8 cellular contexts compared by ENCODE assay signal in genomic region chr12:105107497-105108371, GRCh38. TPM values are rescaled to one million over a fixed set of nuclear protein-coding genes. Genes with fewer than 3 reads are reported as not detected.
DNase-seq lines count a peak whose midpoint lies in the region; ATAC-seq and TF ChIP-seq lines count a peak whose summit lies in the region.

TSS of gene WASHC4 (plus strand) at chr12:105107731. CDS start at chr12:105107801, 70 bp downstream.

- peaks cover 20 to 45% (median 38%) of the 10 kb centered on the region in 7 donors for H3K4me1 Mint-ChIP-seq in naive thymus-derived CD4-positive, alpha-beta T cell
- peaks cover 11 to 32% of the 10 kb centered on the region in 2 donors for H3K4me1 Mint-ChIP-seq in stimulated activated naive B cell treated with anti-CD40 and anti-IgM and Interleukin-4, amounts not matched to agents 10 μg/mL and 1 μg/mL and 100 μg/mL, for 72 hours

- peaks cover 13 to 16% of the 10 kb centered on the region in 2 donors for H3K4me1 ChIP-seq in naive thymus-derived CD4-positive, alpha-beta T cell (ENCODE audit: control insufficient read depth in 2 of 2, insufficient read depth in 2 of 2, low read length in 2 of 2)

- H3K4me3 Mint-ChIP-seq in naive thymus-derived CD4-positive, alpha-beta T cell = peak within 1 kb of the TSS; percentile 89 to 99 (median 96)
- H3K4me3 Mint-ChIP-seq in stimulated activated naive B cell treated with anti-CD40 and anti-IgM and Interleukin-4, amounts not matched to agents 10 μg/mL and 1 μg/mL and 100 μg/mL, for 72 hours = peak within 1 kb of the TSS; percentile 96 to 98

- CTCF ChIA-PET in naive thymus-derived CD4-positive, alpha-beta T cell (lab: Charles Lee) = no interaction called here

- peak within 1 kb of the TSS; percentile 77 to 96 (median 95) for H3K27ac Mint-ChIP-seq in naive thymus-derived CD4-positive, alpha-beta T cell
- H3K27ac Mint-ChIP-seq in stimulated activated naive B cell treated with anti-CD40 and anti-IgM and Interleukin-4, amounts not matched to agents 10 μg/mL and 1 μg/mL and 100 μg/mL, for 72 hours = peak within 1 kb of the TSS; percentile 98

- H3K27me3 ChIP-seq in naive thymus-derived CD4-positive, alpha-beta T cell (ENCODE audit: control insufficient read depth in 2 of 2, insufficient read depth in 2 of 2, low read length in 2 of 2) = no peaks in the 10 kb centered on the region

- no peak for TF ChIP-seq CTCF in LNCaP clone FGC (IDR thresholded peaks at IDR 0.05; ENCODE audit: control insufficient read depth, extremely low read depth, insufficient read depth)

- DNase-seq in EH (ENCODE audit: low read depth) (peak; percentile 94), GOT3 (lab: John Stamatoyannopoulos, UW) (peak; percentile 53), LNCaP clone FGC (ENCODE audit: low read depth) (peak; percentile 58), RPMI8226 (peak; percentile 92), fibroblast of gingiva (ENCODE audit: low read depth) (peak; percentile 89)
- peak; percentile 87 to 93 for DNase-seq in activated T-helper 1 cell treated with anti-CD3 and anti-CD28 coated beads, Interleukin-2, amount 50 U/mL, for 16 hours (ENCODE audit: low read depth in 1 of 2, low spot score in 1 of 2)
- peak; percentile 87 to 97 (median 90) for DNase-seq in naive thymus-derived CD4-positive, alpha-beta T cell
- DNase-seq in stimulated activated naive B cell treated with anti-CD40 and anti-IgM and Interleukin-4, amounts not matched to agents 10 μg/mL and 1 μg/mL and 100 μg/mL, for 72 hours = peak; percentile 94

- no peaks in the 10 kb centered on the region for H3K9me3 ChIP-seq in naive thymus-derived CD4-positive, alpha-beta T cell (ENCODE audit: control insufficient read depth in 2 of 3, low read length in 3 of 3)

- H3K9me3 Mint-ChIP-seq in naive thymus-derived CD4-positive, alpha-beta T cell = peaks cover 0 to 6% (median 0%) of the 10 kb centered on the region in 11 donors
- peaks cover 2% of the 10 kb centered on the region in 2 donors for H3K9me3 Mint-ChIP-seq in stimulated activated naive B cell treated with anti-CD40 and anti-IgM and Interleukin-4, amounts not matched to agents 10 μg/mL and 1 μg/mL and 100 μg/mL, for 72 hours

- peaks cover 3 to 27% (median 22%) of the 10 kb centered on the region in 5 donors for H3K27me3 Mint-ChIP-seq in naive thymus-derived CD4-positive, alpha-beta T cell
- no peaks in the 10 kb centered on the region for H3K27me3 Mint-ChIP-seq in stimulated activated naive B cell treated with anti-CD40 and anti-IgM and Interleukin-4, amounts not matched to agents 10 μg/mL and 1 μg/mL and 100 μg/mL, for 72 hours

- POLR2A ChIA-PET in naive thymus-derived CD4-positive, alpha-beta T cell (lab: Charles Lee) = interaction anchor here (0.8 to 2.3 kb wide), 8 partner anchors 8 to 1250 kb away, joined by 3 to 6 read pairs (median 4); partner anchors contain the start of genes NFYB, POLR3B and TDG

- peaks cover 8 to 14% (median 11%) of the 10 kb centered on the region in 5 donors for H3K36me3 Mint-ChIP-seq in naive thymus-derived CD4-positive, alpha-beta T cell
- peaks cover 16 to 18% of the 10 kb centered on the region in 2 donors for H3K36me3 Mint-ChIP-seq in stimulated activated naive B cell treated with anti-CD40 and anti-IgM and Interleukin-4, amounts not matched to agents 10 μg/mL and 1 μg/mL and 100 μg/mL, for 72 hours

- intact Hi-C loops in naive thymus-derived CD4-positive, alpha-beta T cell (cut with micrococcal nuclease) = loop anchor here (1.0 to 10.0 kb wide), 30 partner anchors 10 to 1987 kb away; partner anchors contain the start of genes ALDH1L2 (in 2 of the 2), C12orf75 (in 2 of the 2), EID3 (in 2 of the 2) and HCFC2 (in 2 of the 2)

- peak; percentile 99 for ATAC-seq in naive thymus-derived CD4-positive, alpha-beta T cell
- peak; percentile 94 to 96 for ATAC-seq in stimulated activated naive B cell treated with anti-CD40 and anti-IgM and Interleukin-4, amounts not matched to agents 10 μg/mL and 1 μg/mL and 100 μg/mL, for 72 hours (replicated peaks)

- peaks cover 0 to 8% (median 4%) of the 10 kb centered on the region in 3 experiments for H3K36me3 ChIP-seq in naive thymus-derived CD4-positive, alpha-beta T cell (ENCODE audit: control insufficient read depth in 2 of 3, insufficient read depth in 3 of 3, low read length in 3 of 3)

- H3K4me3 ChIP-seq in LNCaP clone FGC (ENCODE audit: low read depth, low read length) = peak within 1 kb of the TSS; percentile 90
- peak within 1 kb of the TSS; percentile 68 for H3K4me3 ChIP-seq in naive thymus-derived CD4-positive, alpha-beta T cell (ENCODE audit: low read length)

- peak within 1 kb of the TSS; percentile 93 for H3K27ac ChIP-seq in naive thymus-derived CD4-positive, alpha-beta T cell (ENCODE audit: low read depth, low read length)

RNA-seq across cellular contexts. Expression of gene WASHC4, which starts in this region (rescaled TPM):
- 10 to 100 TPM; 43.2 to 76.8 (median 53.0) TPM for total RNA-seq in naive thymus-derived CD4-positive, alpha-beta T cell
- polyA plus RNA-seq in naive thymus-derived CD4-positive, alpha-beta T cell = 10 to 100 TPM; 31.0 to 36.4 TPM

Comparison
In these comparisons a context has a peak if more than half of its experiments do, and no peak if none do; other contexts are left out.
1. Peak in every context shown above with its lines: DNase-seq, ATAC-seq, H3K4me3 ChIP-seq and H3K27ac ChIP-seq.